In genomic region chr2:175111200-175111657, GRCh38 we compare ENCODE assay signal across 8 cellular contexts. TPM values are rescaled to one million over a fixed set of nuclear protein-coding genes. Genes with fewer than 3 reads are reported as not detected.
DNase-seq lines count a peak whose midpoint lies in the region; ATAC-seq, FAIRE-seq and TF ChIP-seq lines count a peak whose summit lies in the region.

No MANE protein-coding gene starts in this region.

- peak; percentile 59 for TF ChIP-seq RAD21 in neural cell (conservative IDR thresholded peaks at IDR 0.05)

- H3K9ac ChIP-seq in neural cell (ENCODE audit: low read length) = no peak overlapping the region

- ATAC-seq in GM18498 (IDR thresholded peaks at IDR 0.05; ENCODE audit: unreplicated experiment) = peak; percentile 83
- no peak for ATAC-seq in GM19467 (IDR thresholded peaks at IDR 0.05; ENCODE audit: unreplicated experiment)

- peak; percentile 60 for TF ChIP-seq CTCF in epithelial cell of proximal tubule (conservative IDR thresholded peaks at IDR 0.05; ENCODE audit: low read depth, low read length)
- peak; percentile 65 for TF ChIP-seq CTCF in neural cell (IDR thresholded peaks at IDR 0.05; ENCODE audit: poor library complexity, severe bottlenecking)

- no peak overlapping the region for H3K4me3 ChIP-seq in epithelial cell of proximal tubule (ENCODE audit: low read depth, low read length)
- H3K4me3 ChIP-seq in neural cell (ENCODE audit: low read length) = no peak overlapping the region

- no peak overlapping the region for H3K4me2 ChIP-seq in neural cell (ENCODE audit: low read length)

- H3K27ac ChIP-seq in neural cell (ENCODE audit: low read length) = no peak overlapping the region

- H3K36me3 ChIP-seq in neural cell (ENCODE audit: insufficient read depth, low read length) = peaks cover 23% of the 10 kb centered on the region

- no peaks in the 10 kb centered on the region for H3K27me3 ChIP-seq in neural cell (ENCODE audit: insufficient read depth, low read depth, low read length)

- no peaks in the 10 kb centered on the region for H3K79me2 ChIP-seq in neural cell (replicated peaks; ENCODE audit: insufficient read depth, low read length)

- TF ChIP-seq EP300 in neural cell (conservative IDR thresholded peaks at IDR 0.05; ENCODE audit: poor library complexity, severe bottlenecking) = no peak

- no peak for FAIRE-seq in HTR-8/SVneo (lab: Jason Lieb, UNC)

- no peaks in the 10 kb centered on the region for H3K9me3 ChIP-seq in neural cell (ENCODE audit: low read length)

- no peaks in the 10 kb centered on the region for H4K20me1 ChIP-seq in neural cell (ENCODE audit: insufficient read depth)

- H2AFZ ChIP-seq in neural cell (ENCODE audit: low read depth, low read length) = no peak overlapping the region

- no peaks in the 10 kb centered on the region for H3F3A ChIP-seq in neural cell (ENCODE audit: insufficient read depth, low read length, poor library complexity, severe bottlenecking)

- H3K9me2 ChIP-seq in neural cell (ENCODE audit: insufficient read depth, low read length) = no peaks in the 10 kb centered on the region

- peak; percentile 48 to 60 for DNase-seq in AML-193 (lab: John Stamatoyannopoulos, UW)
- peak; percentile 36 for DNase-seq in HTR-8/SVneo (ENCODE audit: insufficient read length, low spot score)
- DNase-seq in SK-N-DZ (ENCODE audit: low spot score) = peak; percentile 53
- DNase-seq in epithelial cell of proximal tubule (ENCODE audit: low read depth) = peak; percentile 22
- DNase-seq in activated CD4-positive, CD25-positive, alpha-beta regulatory T cell (lab: John Stamatoyannopoulos, UW) = no peak

TF ChIP-seq in neural cell, 6 proteins besides CTCF, POLR2A, EP300 and RAD21:
- TF ChIP-seq MXI1 (conservative IDR thresholded peaks at IDR 0.05; ENCODE audit: poor library complexity, severe bottlenecking) (no peak), SMC3 (conservative IDR thresholded peaks at IDR 0.05; ENCODE audit: poor library complexity) (peak; percentile 68)

RNA-seq across cellular contexts. Expression of gene ATF2, which starts 56.8 kb away (rescaled TPM):
- 51.5 and 53.3 TPM in 2 replicates for polyA plus RNA-seq in SK-N-DZ (2014; cell fraction: cytosol; rRNA removed)
- 30.5 and 35.1 TPM in 2 replicates for polyA plus RNA-seq in SK-N-DZ (2014; cell fraction: nucleus; rRNA removed)
- total RNA-seq in epithelial cell of proximal tubule = 22.6 and 47.5 TPM in 2 replicates
- 89.2 and 93.4 TPM in 2 replicates for polyA plus RNA-seq in neural cell
- 198 and 222 TPM in 2 replicates for polyA minus RNA-seq in neural cell

Comparison
In these comparisons a context has a peak if more than half of its experiments do, and no peak if none do; other contexts are left out.
1. DNase-seq: peak in AML-193 (2 of 2), HTR-8/SVneo (single experiment), SK-N-DZ (single experiment) and epithelial cell of proximal tubule (single experiment); none in activated CD4-positive, CD25-positive, alpha-beta regulatory T cell (0 of 4).